Comparison of ENCODE assay signal across 3 cellular contexts in the genomic region with DNA sequence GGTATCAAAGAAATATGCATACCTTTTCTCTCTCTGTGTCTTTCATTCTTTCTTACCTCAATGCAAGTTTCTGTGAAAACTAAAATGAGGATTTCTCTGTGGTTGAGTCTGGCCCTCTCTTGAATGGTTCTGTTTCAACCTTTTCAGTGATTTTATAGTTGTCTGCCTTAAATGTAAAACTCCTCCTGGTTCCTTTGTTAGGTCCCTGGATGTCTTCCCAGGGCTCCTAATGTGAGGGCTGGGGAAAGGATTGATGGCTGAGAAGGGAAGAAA.
TF ChIP-seq lines count a peak whose summit lies in the region.

No MANE protein-coding gene starts in this region.

TF ChIP-seq in K562, 482 proteins besides CTCF, POLR2A, EP300 and RAD21 (continued from another document):
- TF ChIP-seq, protein P1, sequence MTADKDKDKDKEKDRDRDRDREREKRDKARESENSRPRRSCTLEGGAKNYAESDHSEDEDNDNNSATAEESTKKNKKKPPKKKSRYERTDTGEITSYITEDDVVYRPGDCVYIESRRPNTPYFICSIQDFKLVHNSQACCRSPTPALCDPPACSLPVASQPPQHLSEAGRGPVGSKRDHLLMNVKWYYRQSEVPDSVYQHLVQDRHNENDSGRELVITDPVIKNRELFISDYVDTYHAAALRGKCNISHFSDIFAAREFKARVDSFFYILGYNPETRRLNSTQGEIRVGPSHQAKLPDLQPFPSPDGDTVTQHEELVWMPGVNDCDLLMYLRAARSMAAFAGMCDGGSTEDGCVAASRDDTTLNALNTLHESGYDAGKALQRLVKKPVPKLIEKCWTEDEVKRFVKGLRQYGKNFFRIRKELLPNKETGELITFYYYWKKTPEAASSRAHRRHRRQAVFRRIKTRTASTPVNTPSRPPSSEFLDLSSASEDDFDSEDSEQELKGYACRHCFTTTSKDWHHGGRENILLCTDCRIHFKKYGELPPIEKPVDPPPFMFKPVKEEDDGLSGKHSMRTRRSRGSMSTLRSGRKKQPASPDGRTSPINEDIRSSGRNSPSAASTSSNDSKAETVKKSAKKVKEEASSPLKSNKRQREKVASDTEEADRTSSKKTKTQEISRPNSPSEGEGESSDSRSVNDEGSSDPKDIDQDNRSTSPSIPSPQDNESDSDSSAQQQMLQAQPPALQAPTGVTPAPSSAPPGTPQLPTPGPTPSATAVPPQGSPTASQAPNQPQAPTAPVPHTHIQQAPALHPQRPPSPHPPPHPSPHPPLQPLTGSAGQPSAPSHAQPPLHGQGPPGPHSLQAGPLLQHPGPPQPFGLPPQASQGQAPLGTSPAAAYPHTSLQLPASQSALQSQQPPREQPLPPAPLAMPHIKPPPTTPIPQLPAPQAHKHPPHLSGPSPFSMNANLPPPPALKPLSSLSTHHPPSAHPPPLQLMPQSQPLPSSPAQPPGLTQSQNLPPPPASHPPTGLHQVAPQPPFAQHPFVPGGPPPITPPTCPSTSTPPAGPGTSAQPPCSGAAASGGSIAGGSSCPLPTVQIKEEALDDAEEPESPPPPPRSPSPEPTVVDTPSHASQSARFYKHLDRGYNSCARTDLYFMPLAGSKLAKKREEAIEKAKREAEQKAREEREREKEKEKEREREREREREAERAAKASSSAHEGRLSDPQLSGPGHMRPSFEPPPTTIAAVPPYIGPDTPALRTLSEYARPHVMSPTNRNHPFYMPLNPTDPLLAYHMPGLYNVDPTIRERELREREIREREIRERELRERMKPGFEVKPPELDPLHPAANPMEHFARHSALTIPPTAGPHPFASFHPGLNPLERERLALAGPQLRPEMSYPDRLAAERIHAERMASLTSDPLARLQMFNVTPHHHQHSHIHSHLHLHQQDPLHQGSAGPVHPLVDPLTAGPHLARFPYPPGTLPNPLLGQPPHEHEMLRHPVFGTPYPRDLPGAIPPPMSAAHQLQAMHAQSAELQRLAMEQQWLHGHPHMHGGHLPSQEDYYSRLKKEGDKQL (CRISPR knock-in tag; IDR thresholded peaks at IDR 0.05; ENCODE audit: borderline replicate concordance) = no peak
- TF ChIP-seq TGIF2 (CRISPR knock-in tag; IDR thresholded peaks at IDR 0.05) = no peak

TF ChIP-seq in neural cell, 6 proteins besides CTCF, POLR2A, EP300 and RAD21 (continued from another document):
- no peak for TF ChIP-seq TAF1 (IDR thresholded peaks at IDR 0.05; ENCODE audit: low read depth)
- TF ChIP-seq, protein P2, sequence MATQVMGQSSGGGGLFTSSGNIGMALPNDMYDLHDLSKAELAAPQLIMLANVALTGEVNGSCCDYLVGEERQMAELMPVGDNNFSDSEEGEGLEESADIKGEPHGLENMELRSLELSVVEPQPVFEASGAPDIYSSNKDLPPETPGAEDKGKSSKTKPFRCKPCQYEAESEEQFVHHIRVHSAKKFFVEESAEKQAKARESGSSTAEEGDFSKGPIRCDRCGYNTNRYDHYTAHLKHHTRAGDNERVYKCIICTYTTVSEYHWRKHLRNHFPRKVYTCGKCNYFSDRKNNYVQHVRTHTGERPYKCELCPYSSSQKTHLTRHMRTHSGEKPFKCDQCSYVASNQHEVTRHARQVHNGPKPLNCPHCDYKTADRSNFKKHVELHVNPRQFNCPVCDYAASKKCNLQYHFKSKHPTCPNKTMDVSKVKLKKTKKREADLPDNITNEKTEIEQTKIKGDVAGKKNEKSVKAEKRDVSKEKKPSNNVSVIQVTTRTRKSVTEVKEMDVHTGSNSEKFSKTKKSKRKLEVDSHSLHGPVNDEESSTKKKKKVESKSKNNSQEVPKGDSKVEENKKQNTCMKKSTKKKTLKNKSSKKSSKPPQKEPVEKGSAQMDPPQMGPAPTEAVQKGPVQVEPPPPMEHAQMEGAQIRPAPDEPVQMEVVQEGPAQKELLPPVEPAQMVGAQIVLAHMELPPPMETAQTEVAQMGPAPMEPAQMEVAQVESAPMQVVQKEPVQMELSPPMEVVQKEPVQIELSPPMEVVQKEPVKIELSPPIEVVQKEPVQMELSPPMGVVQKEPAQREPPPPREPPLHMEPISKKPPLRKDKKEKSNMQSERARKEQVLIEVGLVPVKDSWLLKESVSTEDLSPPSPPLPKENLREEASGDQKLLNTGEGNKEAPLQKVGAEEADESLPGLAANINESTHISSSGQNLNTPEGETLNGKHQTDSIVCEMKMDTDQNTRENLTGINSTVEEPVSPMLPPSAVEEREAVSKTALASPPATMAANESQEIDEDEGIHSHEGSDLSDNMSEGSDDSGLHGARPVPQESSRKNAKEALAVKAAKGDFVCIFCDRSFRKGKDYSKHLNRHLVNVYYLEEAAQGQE (IDR thresholded peaks at IDR 0.05; ENCODE audit: borderline replicate concordance) = no peak
- no peak for TF ChIP-seq POLR2AphosphoS5 (IDR thresholded peaks at IDR 0.05)
TF ChIP-seq in neural cell: peak in this region for 0.

TF ChIP-seq in HepG2, 621 proteins besides CTCF, POLR2A, EP300 and RAD21 (continued from another document):
- TF ChIP-seq, protein P3, sequence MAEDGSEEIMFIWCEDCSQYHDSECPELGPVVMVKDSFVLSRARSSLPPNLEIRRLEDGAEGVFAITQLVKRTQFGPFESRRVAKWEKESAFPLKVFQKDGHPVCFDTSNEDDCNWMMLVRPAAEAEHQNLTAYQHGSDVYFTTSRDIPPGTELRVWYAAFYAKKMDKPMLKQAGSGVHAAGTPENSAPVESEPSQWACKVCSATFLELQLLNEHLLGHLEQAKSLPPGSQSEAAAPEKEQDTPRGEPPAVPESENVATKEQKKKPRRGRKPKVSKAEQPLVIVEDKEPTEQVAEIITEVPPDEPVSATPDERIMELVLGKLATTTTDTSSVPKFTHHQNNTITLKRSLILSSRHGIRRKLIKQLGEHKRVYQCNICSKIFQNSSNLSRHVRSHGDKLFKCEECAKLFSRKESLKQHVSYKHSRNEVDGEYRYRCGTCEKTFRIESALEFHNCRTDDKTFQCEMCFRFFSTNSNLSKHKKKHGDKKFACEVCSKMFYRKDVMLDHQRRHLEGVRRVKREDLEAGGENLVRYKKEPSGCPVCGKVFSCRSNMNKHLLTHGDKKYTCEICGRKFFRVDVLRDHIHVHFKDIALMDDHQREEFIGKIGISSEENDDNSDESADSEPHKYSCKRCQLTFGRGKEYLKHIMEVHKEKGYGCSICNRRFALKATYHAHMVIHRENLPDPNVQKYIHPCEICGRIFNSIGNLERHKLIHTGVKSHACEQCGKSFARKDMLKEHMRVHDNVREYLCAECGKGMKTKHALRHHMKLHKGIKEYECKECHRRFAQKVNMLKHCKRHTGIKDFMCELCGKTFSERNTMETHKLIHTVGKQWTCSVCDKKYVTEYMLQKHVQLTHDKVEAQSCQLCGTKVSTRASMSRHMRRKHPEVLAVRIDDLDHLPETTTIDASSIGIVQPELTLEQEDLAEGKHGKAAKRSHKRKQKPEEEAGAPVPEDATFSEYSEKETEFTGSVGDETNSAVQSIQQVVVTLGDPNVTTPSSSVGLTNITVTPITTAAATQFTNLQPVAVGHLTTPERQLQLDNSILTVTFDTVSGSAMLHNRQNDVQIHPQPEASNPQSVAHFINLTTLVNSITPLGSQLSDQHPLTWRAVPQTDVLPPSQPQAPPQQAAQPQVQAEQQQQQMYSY (CRISPR knock-in tag; IDR thresholded peaks at IDR 0.05) = no peak
- TF ChIP-seq TRIM22 (IDR thresholded peaks at IDR 0.05) (no peak), TFE3 (CRISPR knock-in tag; IDR thresholded peaks at IDR 0.05) (no peak), MAZ (IDR thresholded peaks at IDR 0.05; ENCODE audit: borderline replicate concordance, low read depth, low read length) (no peak), MAZ (CRISPR knock-in tag; IDR thresholded peaks at IDR 0.05; ENCODE audit: low read depth) (no peak), PHF21A (CRISPR knock-in tag; IDR thresholded peaks at IDR 0.05) (no peak), KLF13 (CRISPR knock-in tag; IDR thresholded peaks at IDR 0.05) (no peak), STAT6 (CRISPR knock-in tag; IDR thresholded peaks at IDR 0.05; ENCODE audit: borderline replicate concordance) (no peak), ZNF10 (CRISPR knock-in tag; IDR thresholded peaks at IDR 0.05; ENCODE audit: borderline replicate concordance, low read depth) (no peak), ZNF232 (CRISPR knock-in tag; IDR thresholded peaks at IDR 0.05; ENCODE audit: borderline replicate concordance) (no peak), ZNF552 (CRISPR knock-in tag; IDR thresholded peaks at IDR 0.05; ENCODE audit: borderline replicate concordance) (no peak), HMGXB4 (CRISPR knock-in tag; IDR thresholded peaks at IDR 0.05; ENCODE audit: borderline replicate concordance in 1 of 2, low read depth in 1 of 2) (no peak), DNMT1 (CRISPR knock-in tag; IDR thresholded peaks at IDR 0.05) (no peak), LCORL (IDR thresholded peaks at IDR 0.05) (no peak), LCORL (CRISPR knock-in tag; IDR thresholded peaks at IDR 0.05) (no peak), NONO (IDR thresholded peaks at IDR 0.05) (no peak), NONO (CRISPR knock-in tag; conservative IDR thresholded peaks at IDR 0.05) (no peak), RORA (CRISPR knock-in tag; IDR thresholded peaks at IDR 0.05) (no peak), ZBTB42 (CRISPR knock-in tag; IDR thresholded peaks at IDR 0.05) (no peak)
- TF ChIP-seq, protein P4, sequence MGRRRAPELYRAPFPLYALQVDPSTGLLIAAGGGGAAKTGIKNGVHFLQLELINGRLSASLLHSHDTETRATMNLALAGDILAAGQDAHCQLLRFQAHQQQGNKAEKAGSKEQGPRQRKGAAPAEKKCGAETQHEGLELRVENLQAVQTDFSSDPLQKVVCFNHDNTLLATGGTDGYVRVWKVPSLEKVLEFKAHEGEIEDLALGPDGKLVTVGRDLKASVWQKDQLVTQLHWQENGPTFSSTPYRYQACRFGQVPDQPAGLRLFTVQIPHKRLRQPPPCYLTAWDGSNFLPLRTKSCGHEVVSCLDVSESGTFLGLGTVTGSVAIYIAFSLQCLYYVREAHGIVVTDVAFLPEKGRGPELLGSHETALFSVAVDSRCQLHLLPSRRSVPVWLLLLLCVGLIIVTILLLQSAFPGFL (CRISPR knock-in tag; IDR thresholded peaks at IDR 0.05) = no peak
TF ChIP-seq in HepG2: peak in this region for 0.
